Comparison of ENCODE assay signal across 10 cellular contexts in the genomic region with DNA sequence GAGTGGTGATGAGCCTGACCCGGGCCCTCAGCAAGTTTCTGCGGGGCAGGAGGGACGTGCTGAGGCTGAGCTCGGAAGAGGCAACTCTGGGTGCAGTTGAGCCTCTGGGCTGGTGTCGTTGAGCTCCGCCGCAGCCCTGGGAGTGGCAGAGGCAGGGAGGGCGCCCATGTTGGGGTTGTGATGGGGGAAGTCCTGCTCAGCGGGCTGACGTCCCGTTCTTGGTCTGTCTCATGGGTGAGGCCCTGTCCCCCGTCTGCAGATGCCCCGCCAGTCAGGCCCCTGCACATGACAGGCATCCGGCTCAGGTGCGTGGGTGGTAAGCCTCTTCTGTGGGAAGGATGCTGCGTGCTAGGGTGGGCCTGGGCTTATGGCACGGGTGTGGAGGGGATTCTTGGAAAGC.
DNase-seq lines count a peak whose midpoint lies in the region; ATAC-seq and TF ChIP-seq lines count a peak whose summit lies in the region.
"Had no signal": no experiment of that assay in that cellular context is flagged by ENCODE, and none has a peak within 500 bp of the region (broad histone marks: within the 10 kb centered on the region; RNA-seq: fewer than 3 reads in every experiment).

No MANE protein-coding gene starts in this region.

- POLR2A ChIA-PET in HEK293T (lab: Yijun Ruan, JAX), result no interaction called here

- intact Hi-C loops in natural killer cell (cut with micrococcal nuclease), result loop anchor here (10.0 kb wide), 1 partner anchor 66 kb away; the partner anchor contains the start of gene RXRA

- no peaks in the 10 kb centered on the region for H3K27me3 Mint-ChIP-seq in natural killer cell (ENCODE audit: low read depth in 2 of 2)

- no peaks in the 10 kb centered on the region for H3K36me3 Mint-ChIP-seq in natural killer cell

- CTCF ChIA-PET in HEK293T (lab: Yijun Ruan, JAX), result no interaction called here

- TF ChIP-seq CTCF in GM10266 (IDR thresholded peaks at IDR 0.05; ENCODE audit: control insufficient read depth, insufficient read depth, low read depth, missing control alignments) (no peak), natural killer cell (IDR thresholded peaks at IDR 0.05) (no peak)

- H3K4me3 Mint-ChIP-seq in natural killer cell, result peak overlapping the region; percentile 70
- H3K4me3 Mint-ChIP-seq: neural crest cell had no signal

- peaks cover 38 to 70% of the 10 kb centered on the region in 2 donors for H3K4me1 Mint-ChIP-seq in natural killer cell

- peaks cover 3% of the 10 kb centered on the region in 2 donors for H3K9me3 Mint-ChIP-seq in natural killer cell

- DNase-seq in GM10266 (ENCODE audit: extremely low spot score) (peak; percentile 83), natural killer cell (peak; percentile 56), NAMALWA (ENCODE audit: low spot score) (no peak), COLO829 (ENCODE audit: low spot score) (no peak), NCI-H510A (lab: John Stamatoyannopoulos, UW) (no peak), HEK293T (ENCODE audit: extremely low spot score) (no peak)
- peak; percentile 87 to 90 for DNase-seq in activated CD4-positive, alpha-beta T cell treated with anti-CD3 and anti-CD28 coated beads, Interleukin-2, amount 50 U/mL, for 48 hours
- DNase-seq: DND-41 had no signal

- ATAC-seq in HG02759 (IDR thresholded peaks at IDR 0.05; ENCODE audit: unreplicated experiment) (peak; percentile 34), natural killer cell (peak; percentile 65 to 72 (median 70))

- peak overlapping the region; percentile 81 to 86 for H3K27ac Mint-ChIP-seq in natural killer cell

TF ChIP-seq in HEK293T, 16 proteins besides CTCF, POLR2A, EP300 and RAD21:
- TF ChIP-seq LEF1 (IDR thresholded peaks at IDR 0.05; ENCODE audit: borderline replicate concordance) (no peak), ELF4 (IDR thresholded peaks at IDR 0.05) (no peak), FOXA1 (IDR thresholded peaks at IDR 0.05) (no peak), CTBP1 (IDR thresholded peaks at IDR 0.05; ENCODE audit: borderline replicate concordance) (no peak), L3MBTL2 (conservative IDR thresholded peaks at IDR 0.05) (no peak), FOXM1 (IDR thresholded peaks at IDR 0.05; ENCODE audit: borderline replicate concordance) (no peak), ARNT (IDR thresholded peaks at IDR 0.05) (no peak), SP1 (IDR thresholded peaks at IDR 0.05) (no peak), HDGF (IDR thresholded peaks at IDR 0.05; ENCODE audit: borderline replicate concordance) (no peak), FOXK2 (IDR thresholded peaks at IDR 0.05) (no peak)
- TF ChIP-seq, protein P1, sequence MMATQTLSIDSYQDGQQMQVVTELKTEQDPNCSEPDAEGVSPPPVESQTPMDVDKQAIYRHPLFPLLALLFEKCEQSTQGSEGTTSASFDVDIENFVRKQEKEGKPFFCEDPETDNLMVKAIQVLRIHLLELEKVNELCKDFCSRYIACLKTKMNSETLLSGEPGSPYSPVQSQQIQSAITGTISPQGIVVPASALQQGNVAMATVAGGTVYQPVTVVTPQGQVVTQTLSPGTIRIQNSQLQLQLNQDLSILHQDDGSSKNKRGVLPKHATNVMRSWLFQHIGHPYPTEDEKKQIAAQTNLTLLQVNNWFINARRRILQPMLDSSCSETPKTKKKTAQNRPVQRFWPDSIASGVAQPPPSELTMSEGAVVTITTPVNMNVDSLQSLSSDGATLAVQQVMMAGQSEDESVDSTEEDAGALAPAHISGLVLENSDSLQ (IDR thresholded peaks at IDR 0.05), result no peak

Comparison
In these comparisons a context has a peak if more than half of its experiments do, and no peak if none do; other contexts are left out.
1. DNase-seq: peak in GM10266 (single experiment), activated CD4-positive, alpha-beta T cell treated with anti-CD3 and anti-CD28 coated beads, Interleukin-2, amount 50 U/mL, for 48 hours (2 of 2) and natural killer cell (single experiment); none in NAMALWA (single experiment), COLO829 (single experiment), NCI-H510A (single experiment) and HEK293T (single experiment).